10 cellular contexts compared by ENCODE assay signal in the genomic region with DNA sequence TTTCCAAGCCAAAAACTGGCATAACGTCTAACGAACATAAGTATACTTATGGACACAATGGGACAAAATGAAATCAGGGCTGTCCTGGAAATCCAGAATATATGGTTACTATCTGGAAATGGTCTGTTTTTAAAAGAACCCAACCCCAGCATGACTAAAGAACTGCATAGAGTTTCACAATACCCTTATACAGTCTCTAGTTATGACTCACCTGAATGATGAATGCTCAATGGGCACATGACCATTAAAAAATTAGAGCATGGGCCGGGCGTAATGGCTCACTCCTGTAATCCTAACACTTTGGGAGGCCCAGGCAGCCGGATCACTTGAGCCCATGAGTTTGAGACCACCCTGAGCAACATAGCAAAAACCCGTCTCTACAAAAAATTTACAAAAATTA. TPM values are rescaled to one million over a fixed set of nuclear protein-coding genes. Genes with fewer than 3 reads are reported as not detected.
DNase-seq lines count a peak whose midpoint lies in the region; ATAC-seq and TF ChIP-seq lines count a peak whose summit lies in the region.
"Had no signal": no experiment of that assay in that cellular context is flagged by ENCODE, and none has a peak within 500 bp of the region (broad histone marks: within the 10 kb centered on the region; RNA-seq: fewer than 3 reads in every experiment).

No MANE protein-coding gene starts in this region.

- H3K9ac ChIP-seq in Karpas-422 (ENCODE audit: low read length), result no peak overlapping the region

- no peaks in the 10 kb centered on the region for H3K36me3 Mint-ChIP-seq in osteocyte (ENCODE audit: unreplicated experiment)

- no peak overlapping the region for H2AFZ ChIP-seq in Karpas-422 (ENCODE audit: low read length)

- H4K20me1 ChIP-seq in Karpas-422 (ENCODE audit: insufficient read depth, low read depth, low read length), result no peaks in the 10 kb centered on the region

- H3K27ac ChIP-seq in Karpas-422 (ENCODE audit: low read length), result no peak overlapping the region

- no peaks in the 10 kb centered on the region for H3K27me3 ChIP-seq in Karpas-422 (ENCODE audit: low read length)

- no peak overlapping the region for H3K4me3 Mint-ChIP-seq in osteocyte (ENCODE audit: unreplicated experiment)

- no peaks in the 10 kb centered on the region for H3K27me3 Mint-ChIP-seq in osteocyte (ENCODE audit: unreplicated experiment)

- H3K4me1 ChIP-seq in Karpas-422 (ENCODE audit: low read length), result no peaks in the 10 kb centered on the region

- no peak for ATAC-seq in HG03045 (IDR thresholded peaks at IDR 0.05; ENCODE audit: unreplicated experiment)

- peak overlapping the region; percentile 71 for H3K27ac Mint-ChIP-seq in osteocyte (ENCODE audit: unreplicated experiment)

- no peak overlapping the region for H3K4me2 ChIP-seq in Karpas-422 (ENCODE audit: low read depth, low read length, poor library complexity, severe bottlenecking)

- no peaks in the 10 kb centered on the region for H3K9me3 Mint-ChIP-seq in osteocyte (ENCODE audit: unreplicated experiment)

- no peaks in the 10 kb centered on the region for H3K36me3 ChIP-seq in Karpas-422 (ENCODE audit: insufficient read depth, low read length)

- peaks cover 32% of the 10 kb centered on the region for H3K4me1 Mint-ChIP-seq in osteocyte (ENCODE audit: unreplicated experiment)

- peaks cover 89% of the 10 kb centered on the region for H3K79me2 ChIP-seq in Karpas-422 (ENCODE audit: low read length)

- DNase-seq in GM04503 (ENCODE audit: low read depth) (peak; percentile 54), LHCN-M2 (ENCODE audit: low read depth) (peak; percentile 87), cardiac fibroblast (ENCODE audit: low read depth in 2 of 2) (peak; percentile 82 to 91), osteocyte (ENCODE audit: extremely low spot score, unreplicated experiment) (no peak), RPMI8226 (no peak), Karpas-422 (no peak), GF-D8 (lab: John Stamatoyannopoulos, UW) (no peak)
- DNase-seq: cerebellar nuclear complex; stimulated activated CD8-positive, alpha-beta memory T cell treated with anti-CD3 and anti-CD28 coated beads, Interleukin-4, amount 100 ng/mL, for 48 hours had no signal

- no peaks in the 10 kb centered on the region; the same call in 1 of the 2 replicates for H3K9me3 ChIP-seq in Karpas-422 (ENCODE audit: low read length)

- H3K9me2 ChIP-seq in Karpas-422 (replicated peaks; ENCODE audit: insufficient read depth, low read length), result no peaks in the 10 kb centered on the region

- H3K4me3 ChIP-seq in cardiac fibroblast (replicated peaks in 1 of 2; ENCODE audit: low read depth in 2 of 2, low read length in 2 of 2), result no peak overlapping the region
- H3K4me3 ChIP-seq in Karpas-422 (ENCODE audit: low read length), result no peak overlapping the region

- TF ChIP-seq CTCF in cardiac fibroblast (IDR thresholded peaks at IDR 0.05; ENCODE audit: low read depth, low read length) (no peak), osteocyte (IDR thresholded peaks at IDR 0.05) (no peak)

RNA-seq across cellular contexts. Expression of a gene that starts 31.8 kb away (rescaled TPM):
- total RNA-seq in LHCN-M2 (2014; rRNA removed) (11.2 and 14.1 TPM in 2 replicates), osteocyte (10.1 and 10.9 TPM in 2 replicates)
- 3.1 TPM for polyA plus RNA-seq in LHCN-M2 (2012)
- total RNA-seq in Karpas-422 (2014; rRNA removed; shearing (Covaris generic); ENCODE audit: low replicate concordance), result 8.5 and 15.1 TPM in 2 replicates

Comparison
In these comparisons a context has a peak if more than half of its experiments do, and no peak if none do; other contexts are left out.
1. DNase-seq: peak in GM04503 (single experiment), LHCN-M2 (single experiment) and cardiac fibroblast (2 of 2); none in osteocyte (single experiment), RPMI8226 (single experiment), Karpas-422 (single experiment) and GF-D8 (single experiment).